Comparison of ENCODE assay signal across 1 cellular context in the genomic region with DNA sequence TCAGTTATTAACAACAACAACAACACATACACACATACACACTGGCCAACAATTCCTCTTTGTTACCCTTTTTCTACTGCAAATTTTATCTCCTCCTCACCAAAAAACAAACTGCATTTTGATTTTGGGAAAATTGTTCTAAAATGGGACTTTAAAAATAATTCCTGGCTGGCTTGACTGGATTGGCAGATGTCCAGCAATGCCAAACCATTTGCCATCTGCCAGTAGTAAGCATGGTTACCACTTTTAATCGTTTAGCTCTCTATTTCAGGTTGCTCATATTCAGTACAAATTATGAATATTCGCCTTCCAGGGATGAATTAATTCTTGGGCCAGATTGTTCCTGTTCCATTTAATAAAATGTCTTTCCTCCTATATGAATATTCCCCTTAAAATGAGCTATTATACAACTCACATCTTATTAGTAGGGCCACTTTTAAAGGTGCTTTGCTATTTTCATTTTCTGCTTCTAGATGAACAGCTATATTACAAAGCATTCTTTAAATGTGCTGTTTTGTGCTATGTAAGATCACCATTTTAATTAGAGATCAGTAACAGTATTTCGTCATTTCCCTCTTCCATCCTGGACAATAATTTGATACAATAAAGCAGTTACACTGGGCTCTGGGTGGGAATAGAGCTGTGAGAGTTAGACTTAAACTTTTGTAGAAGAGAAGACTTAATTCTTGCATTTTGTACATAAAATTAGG.
TF ChIP-seq lines count a peak whose summit lies in the region.

No MANE protein-coding gene starts in this region.

TF ChIP-seq in K562, 482 proteins besides CTCF, POLR2A, EP300 and RAD21:
- TF ChIP-seq, protein P1, sequence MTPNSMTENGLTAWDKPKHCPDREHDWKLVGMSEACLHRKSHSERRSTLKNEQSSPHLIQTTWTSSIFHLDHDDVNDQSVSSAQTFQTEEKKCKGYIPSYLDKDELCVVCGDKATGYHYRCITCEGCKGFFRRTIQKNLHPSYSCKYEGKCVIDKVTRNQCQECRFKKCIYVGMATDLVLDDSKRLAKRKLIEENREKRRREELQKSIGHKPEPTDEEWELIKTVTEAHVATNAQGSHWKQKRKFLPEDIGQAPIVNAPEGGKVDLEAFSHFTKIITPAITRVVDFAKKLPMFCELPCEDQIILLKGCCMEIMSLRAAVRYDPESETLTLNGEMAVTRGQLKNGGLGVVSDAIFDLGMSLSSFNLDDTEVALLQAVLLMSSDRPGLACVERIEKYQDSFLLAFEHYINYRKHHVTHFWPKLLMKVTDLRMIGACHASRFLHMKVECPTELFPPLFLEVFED (CRISPR knock-in tag; conservative IDR thresholded peaks at IDR 0.05), result no peak
- 0 out of 2 replicates have a peak, but pooled peaks have one; percentile 22 for TF ChIP-seq NFIC (IDR thresholded peaks at IDR 0.05)
TF ChIP-seq in K562: peak in this region for 1.
